In the genomic region with DNA sequence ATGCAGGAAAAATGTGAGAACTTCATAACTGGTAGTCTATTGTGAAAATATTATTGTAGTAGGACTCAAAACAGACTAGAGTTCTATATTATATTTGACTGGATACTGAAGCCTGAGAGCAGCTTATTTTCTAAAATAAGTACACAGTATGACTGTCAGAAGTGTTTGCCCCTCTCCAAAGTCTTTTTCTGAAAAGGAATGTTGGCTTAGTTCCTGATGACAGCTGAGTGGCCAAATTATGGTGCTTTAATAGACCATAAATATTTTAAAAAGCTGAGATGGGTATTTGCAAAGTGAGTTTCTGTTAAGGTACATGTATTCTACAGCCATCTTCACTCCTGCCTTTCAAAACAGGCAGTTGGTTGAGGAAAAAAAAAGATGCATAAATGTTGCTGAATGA, we compare ENCODE assay signal across 17 cellular contexts.
"Had no signal": no experiment of that assay in that cellular context is flagged by ENCODE, and none has a peak within 500 bp of the region (broad histone marks: within the 10 kb centered on the region; RNA-seq: fewer than 3 reads in every experiment).

No MANE protein-coding gene starts in this region.

- H3K9me3 Mint-ChIP-seq: activated T-helper 1 cell treated with anti-CD3 and anti-CD28 coated beads, Interleukin-12 subunit alpha, Interleukin-12 subunit beta, Interleukin-2, Interleukin-4 antibody, amounts not matched to agents 30 ng/mL and 10 ng/mL and 1 ng/mL, durations not matched to agents 14 hours and 24 hours and 36 hours; endodermal cell; T-helper 2 cell treated with Interferon-gamma antibody and Interleukin-4, amounts not matched to agents 5 μg/mL and 100 μg/mL, for 36 hours had no signal

- H3K4me3 ChIP-seq: hepatocyte, psoas muscle, right lobe of liver, testis had no signal

- H3K27ac ChIP-seq: hepatocyte, psoas muscle, right lobe of liver, testis had no signal

- DNase-seq: activated CD4-positive, alpha-beta T cell treated with anti-CD3 and anti-CD28 coated beads, Interleukin-2, amount 50 U/mL, for 1 hour; activated naive CD8-positive, alpha-beta T cell treated with anti-CD3 and anti-CD28 coated beads, Interleukin-2, amount 10 ng/mL, durations not matched to agents 7 days and 5 days; cerebellar nuclear complex; dermis blood vessel endothelial cell; endodermal cell; erythroblast; islet precursor cell; mesendoderm; psoas muscle; right lobe of liver; stimulated activated naive CD8-positive, alpha-beta T cell treated with anti-CD3 and anti-CD28 coated beads, Interleukin-15, Interleukin-2, amounts not matched to agents 100 U/mL and 50 U/mL, for 24 hours; testis had no signal

- H3K9me3 ChIP-seq: psoas muscle, right lobe of liver, testis had no signal

- H3K4me2 ChIP-seq: hepatocyte had no signal

- H3K4me3 Mint-ChIP-seq: activated naive CD8-positive, alpha-beta T cell treated with anti-CD3 and anti-CD28 coated beads, Interleukin-2, amount 10 ng/mL, durations not matched to agents 7 days and 5 days; activated T-helper 1 cell treated with anti-CD3 and anti-CD28 coated beads, Interleukin-12 subunit alpha, Interleukin-12 subunit beta, Interleukin-2, Interleukin-4 antibody, amounts not matched to agents 30 ng/mL and 10 ng/mL and 1 ng/mL, durations not matched to agents 14 hours and 24 hours and 36 hours; endodermal cell; T-helper 2 cell treated with Interferon-gamma antibody and Interleukin-4, amounts not matched to agents 5 μg/mL and 100 μg/mL, for 36 hours had no signal

- H3K36me3 ChIP-seq: right lobe of liver had no signal

- H2AFZ ChIP-seq: hepatocyte had no signal

- H3K79me2 ChIP-seq: hepatocyte had no signal

- H3K4me1 ChIP-seq: right lobe of liver, testis had no signal

- H3K27ac Mint-ChIP-seq: activated naive CD8-positive, alpha-beta T cell treated with anti-CD3 and anti-CD28 coated beads, Interleukin-2, amount 10 ng/mL, durations not matched to agents 7 days and 5 days; activated T-helper 1 cell treated with anti-CD3 and anti-CD28 coated beads, Interleukin-12 subunit alpha, Interleukin-12 subunit beta, Interleukin-2, Interleukin-4 antibody, amounts not matched to agents 30 ng/mL and 10 ng/mL and 1 ng/mL, durations not matched to agents 14 hours and 24 hours and 36 hours; endodermal cell; T-helper 2 cell treated with Interferon-gamma antibody and Interleukin-4, amounts not matched to agents 5 μg/mL and 100 μg/mL, for 36 hours had no signal

- H3K27me3 ChIP-seq: hepatocyte, right lobe of liver, testis had no signal

- ATAC-seq: activated CD4-positive, CD25-positive, alpha-beta regulatory T cell treated with anti-CD3 and anti-CD28 coated beads, Interleukin-2, amount 50 U/mL, for 24 hours; left lobe of liver; psoas muscle; right lobe of liver; stimulated activated naive CD8-positive, alpha-beta T cell treated with anti-CD3 and anti-CD28 coated beads, Interleukin-15, Interleukin-2, amounts not matched to agents 100 U/mL and 50 U/mL, for 24 hours had no signal

- H3K27me3 Mint-ChIP-seq: activated naive CD8-positive, alpha-beta T cell treated with anti-CD3 and anti-CD28 coated beads, Interleukin-2, amount 10 ng/mL, durations not matched to agents 7 days and 5 days had no signal
